Comparison of ENCODE assay signal across 16 cellular contexts in the genomic region with DNA sequence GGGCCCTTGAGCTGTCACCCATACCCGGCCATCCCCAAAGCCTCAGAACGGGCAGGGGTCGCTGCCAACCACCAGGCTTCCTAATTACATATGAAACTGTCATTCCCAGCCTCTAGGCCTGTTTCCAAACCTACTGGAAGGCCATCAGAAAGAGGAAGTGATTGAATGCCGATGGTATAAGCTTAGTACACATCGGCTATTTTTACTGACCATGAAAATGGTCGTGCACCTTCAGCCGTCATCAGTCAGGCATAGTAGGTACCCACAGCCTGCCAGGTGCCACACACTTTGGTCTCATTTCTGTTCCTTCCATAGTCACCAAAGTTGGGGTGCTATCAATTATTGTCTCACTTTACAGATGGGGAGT. TPM values are rescaled to one million over a fixed set of nuclear protein-coding genes. Genes with fewer than 3 reads are reported as not detected.
DNase-seq lines count a peak whose midpoint lies in the region; ATAC-seq and TF ChIP-seq lines count a peak whose summit lies in the region.
"Had no signal": no experiment of that assay in that cellular context is flagged by ENCODE, and none has a peak within 500 bp of the region (broad histone marks: within the 10 kb centered on the region; RNA-seq: fewer than 3 reads in every experiment).

No MANE protein-coding gene starts in this region.

- no peak for ATAC-seq in activated CD8-positive, alpha-beta memory T cell treated with anti-CD3 and anti-CD28 coated beads, Interleukin-2, amount 10 ng/mL, durations not matched to agents 7 days and 5 days
- ATAC-seq in activated naive CD4-positive, alpha-beta T cell treated with anti-CD3 and anti-CD28 coated beads, Interleukin-2, amount 50 U/mL, for 72 hours, result no peak
- ATAC-seq: body of pancreas, left lung had no signal

- H3K9me3 Mint-ChIP-seq in activated CD8-positive, alpha-beta memory T cell treated with anti-CD3 and anti-CD28 coated beads, Interleukin-2, amount 10 ng/mL, durations not matched to agents 7 days and 5 days (ENCODE audit: low read depth), result no peaks in the 10 kb centered on the region
- H3K9me3 Mint-ChIP-seq in IgD-negative memory B cell, result no peaks in the 10 kb centered on the region
- no peaks in the 10 kb centered on the region for H3K9me3 Mint-ChIP-seq in activated naive CD4-positive, alpha-beta T cell treated with anti-CD3 and anti-CD28 coated beads, Interleukin-2, amount 50 U/mL, for 72 hours

- no peak overlapping the region for H2AFZ ChIP-seq in osteoblast (ENCODE audit: low read length)
- H2AFZ ChIP-seq: PC-9 had no signal

- no peak overlapping the region for H3K27ac ChIP-seq in osteoblast (ENCODE audit: low read depth, low read length)
- peak overlapping the region in 2 of 4 donors; percentile 32 to 84 for H3K27ac ChIP-seq in Peyer's patch
- H3K27ac ChIP-seq: left lung, PC-9, tibial artery had no signal

- no peaks in the 10 kb centered on the region for H3K27me3 ChIP-seq in osteoblast (ENCODE audit: insufficient read depth, low read length)
- H3K27me3 ChIP-seq in Peyer's patch, result no peaks in the 10 kb centered on the region
- H3K27me3 ChIP-seq: body of pancreas, dorsolateral prefrontal cortex, left lung, tibial artery had no signal

- peaks cover 55% of the 10 kb centered on the region for H3K4me1 Mint-ChIP-seq in activated CD8-positive, alpha-beta memory T cell treated with anti-CD3 and anti-CD28 coated beads, Interleukin-2, amount 10 ng/mL, durations not matched to agents 7 days and 5 days
- H3K4me1 Mint-ChIP-seq in IgD-negative memory B cell, result peaks cover 16 to 26% (median 16%) of the 10 kb centered on the region in 3 donors

- DNase-seq in activated CD8-positive, alpha-beta memory T cell treated with anti-CD3 and anti-CD28 coated beads, Interleukin-2, amount 10 ng/mL, durations not matched to agents 7 days and 5 days, result no peak
- DNase-seq in activated CD8-positive, alpha-beta memory T cell treated with anti-CD3 and anti-CD28 coated beads, Interleukin-2, amount 50 U/mL, for 4 hours, result no peak
- DNase-seq in activated naive CD4-positive, alpha-beta T cell treated with anti-CD3 and anti-CD28 coated beads, Interleukin-2, amount 50 U/mL, for 72 hours (ENCODE audit: low spot score in 2 of 2), result no peak
- DNase-seq in osteoblast (ENCODE audit: insufficient read length, low spot score, missing footprints), result peak; percentile 78
- no peak for DNase-seq in superior temporal gyrus (ENCODE audit: extremely low spot score)
- no peak for DNase-seq in SIG-M5 (lab: John Stamatoyannopoulos, UW)
- DNase-seq in Peyer's patch, result no peak
- DNase-seq: body of pancreas, dorsolateral prefrontal cortex, Kasumi-1, left lung, NCI-H1694 treated with DMSO at 0.1 percent for 48 hours, NCI-H510A, PC-9, tibial artery had no signal

- H3K79me2 ChIP-seq in osteoblast (ENCODE audit: insufficient read depth, low read length), result no peaks in the 10 kb centered on the region

- no peak for TF ChIP-seq POLR2A in Peyer's patch (IDR thresholded peaks at IDR 0.05)

- H3K36me3 ChIP-seq in osteoblast (ENCODE audit: insufficient read depth, low read length) (peaks cover 58% of the 10 kb centered on the region), Peyer's patch (peaks cover 0 to 94% (median 0%) of the 10 kb centered on the region in 3 donors)

- H3K4me3 ChIP-seq in osteoblast (ENCODE audit: insufficient read depth, low read length) (no peak overlapping the region), Peyer's patch (no peak overlapping the region)
- H3K4me3 ChIP-seq: body of pancreas, dorsolateral prefrontal cortex, left lung, PC-9, tibial artery had no signal

- H3K9me3 ChIP-seq in osteoblast (ENCODE audit: low read depth, low read length) (no peaks in the 10 kb centered on the region), Peyer's patch (no peaks in the 10 kb centered on the region)
- H3K9me3 ChIP-seq: body of pancreas, left lung, tibial artery had no signal

- CTCF ChIA-PET in activated CD8-positive, alpha-beta memory T cell treated with anti-CD3 and anti-CD28 coated beads, Interleukin-2, amount 10 ng/mL, durations not matched to agents 7 days and 5 days (lab: Charles Lee), result interaction anchor here (1.4 to 7.0 kb wide), 2 partner anchors 11 to 118 kb away, joined by 3 to 116 read pairs; partner anchors contain the start of genes CDKN2D and KRI1

- H3K4me1 ChIP-seq in osteoblast (ENCODE audit: insufficient read depth, low read length) (no peaks in the 10 kb centered on the region), Peyer's patch (peaks cover 0 to 29% (median 27%) of the 10 kb centered on the region in 4 donors)
- H3K4me1 ChIP-seq: body of pancreas, tibial artery had no signal

- no peak overlapping the region for H3K4me2 ChIP-seq in osteoblast (ENCODE audit: insufficient read depth, low read length)
- H3K4me2 ChIP-seq: PC-9 had no signal

- TF ChIP-seq CTCF in osteoblast (IDR thresholded peaks at IDR 0.05; ENCODE audit: extremely low read depth, low read depth, low read length), result no peak
- TF ChIP-seq CTCF in Peyer's patch (IDR thresholded peaks at IDR 0.05), result no peak

- H3K27ac Mint-ChIP-seq in activated CD8-positive, alpha-beta memory T cell treated with anti-CD3 and anti-CD28 coated beads, Interleukin-2, amount 10 ng/mL, durations not matched to agents 7 days and 5 days, result peak overlapping the region; percentile 74
- H3K27ac Mint-ChIP-seq in IgD-negative memory B cell, result peak overlapping the region in 2 of 3 donors; percentile 50 to 76
- H3K27ac Mint-ChIP-seq in activated naive CD4-positive, alpha-beta T cell treated with anti-CD3 and anti-CD28 coated beads, Interleukin-2, amount 50 U/mL, for 72 hours, result peak overlapping the region; percentile 29 to 85

- peaks cover 3% of the 10 kb centered on the region for H4K20me1 ChIP-seq in osteoblast (ENCODE audit: insufficient read depth, low read length)

- peaks cover 62% of the 10 kb centered on the region for H3K36me3 Mint-ChIP-seq in activated CD8-positive, alpha-beta memory T cell treated with anti-CD3 and anti-CD28 coated beads, Interleukin-2, amount 10 ng/mL, durations not matched to agents 7 days and 5 days
- no peaks in the 10 kb centered on the region for H3K36me3 Mint-ChIP-seq in IgD-negative memory B cell
- peaks cover 0 to 21% of the 10 kb centered on the region in 2 donors for H3K36me3 Mint-ChIP-seq in activated naive CD4-positive, alpha-beta T cell treated with anti-CD3 and anti-CD28 coated beads, Interleukin-2, amount 50 U/mL, for 72 hours

- no peaks in the 10 kb centered on the region for H3K27me3 Mint-ChIP-seq in activated CD8-positive, alpha-beta memory T cell treated with anti-CD3 and anti-CD28 coated beads, Interleukin-2, amount 10 ng/mL, durations not matched to agents 7 days and 5 days
- no peaks in the 10 kb centered on the region for H3K27me3 Mint-ChIP-seq in IgD-negative memory B cell

- no peak overlapping the region for H3K4me3 Mint-ChIP-seq in activated CD8-positive, alpha-beta memory T cell treated with anti-CD3 and anti-CD28 coated beads, Interleukin-2, amount 10 ng/mL, durations not matched to agents 7 days and 5 days
- H3K4me3 Mint-ChIP-seq in IgD-negative memory B cell, result peak overlapping the region in 1 of 4 donors; percentile 26

RNA-seq across cellular contexts. Expression of gene KRI1, which starts 10.2 kb away (rescaled TPM):
- 10 to 100 TPM; 68.1 to 72.2 TPM for total RNA-seq in activated CD8-positive, alpha-beta memory T cell treated with anti-CD3 and anti-CD28 coated beads, Interleukin-2, amount 10 ng/mL, durations not matched to agents 7 days and 5 days
- 35.6 TPM for polyA plus RNA-seq in IgD-negative memory B cell
- total RNA-seq in activated naive CD4-positive, alpha-beta T cell treated with anti-CD3 and anti-CD28 coated beads, Interleukin-2, amount 50 U/mL, for 72 hours, result 10 to 100 TPM; 55.6 to 62.7 TPM
- total RNA-seq in osteoblast (5.4 and 5.9 TPM in 2 replicates), Peyer's patch (10 to 100 TPM; 16.3 to 97.4 (median 20.0) TPM)

RNA-seq across cellular contexts. Expression of gene ATG4D, which starts 11.9 kb away (rescaled TPM):
- 10 to 100 TPM; 48.3 to 57.8 TPM for total RNA-seq in activated CD8-positive, alpha-beta memory T cell treated with anti-CD3 and anti-CD28 coated beads, Interleukin-2, amount 10 ng/mL, durations not matched to agents 7 days and 5 days
- polyA plus RNA-seq in IgD-negative memory B cell, result 21.0 TPM
- 10 to 100 TPM; 21.0 to 67.4 TPM for total RNA-seq in activated naive CD4-positive, alpha-beta T cell treated with anti-CD3 and anti-CD28 coated beads, Interleukin-2, amount 50 U/mL, for 72 hours
- total RNA-seq in osteoblast (11.6 and 12.7 TPM in 2 replicates), Peyer's patch (100 to 1,000 TPM in 3 of 4 donors, 10 to 100 TPM in 1; 36.3 to 169 (median 150) TPM)

RNA-seq across cellular contexts. Expression of gene CDKN2D, which starts 13.2 kb away (rescaled TPM):
- total RNA-seq in activated CD8-positive, alpha-beta memory T cell treated with anti-CD3 and anti-CD28 coated beads, Interleukin-2, amount 10 ng/mL, durations not matched to agents 7 days and 5 days, result 10 to 100 TPM; 40.9 to 73.3 TPM
- 193 TPM for polyA plus RNA-seq in IgD-negative memory B cell
- total RNA-seq in activated naive CD4-positive, alpha-beta T cell treated with anti-CD3 and anti-CD28 coated beads, Interleukin-2, amount 50 U/mL, for 72 hours, result 100 to 1,000 TPM in 1 of 2 donors, 10 to 100 TPM in 1; 43.4 to 248 TPM
- total RNA-seq in osteoblast (4.0 and 5.3 TPM in 2 replicates), Peyer's patch (1 to 10 TPM; 3.3 to 7.7 (median 6.4) TPM)

RNA-seq across cellular contexts. Expression of gene AP1M2, which starts 31.5 kb away (rescaled TPM):
- total RNA-seq in activated CD8-positive, alpha-beta memory T cell treated with anti-CD3 and anti-CD28 coated beads, Interleukin-2, amount 10 ng/mL, durations not matched to agents 7 days and 5 days, result not detected
- not detected for polyA plus RNA-seq in IgD-negative memory B cell
- not detected for total RNA-seq in activated naive CD4-positive, alpha-beta T cell treated with anti-CD3 and anti-CD28 coated beads, Interleukin-2, amount 50 U/mL, for 72 hours
- total RNA-seq in osteoblast (0.29 and 0.72 TPM in 2 replicates), Peyer's patch (100 to 1,000 TPM in 1 of 4 donors, 10 to 100 TPM in 3; 60.2 to 102 (median 82.5) TPM)

RNA-seq across cellular contexts. Expression of gene S1PR5, which starts 38.3 kb away (rescaled TPM):
- total RNA-seq in activated CD8-positive, alpha-beta memory T cell treated with anti-CD3 and anti-CD28 coated beads, Interleukin-2, amount 10 ng/mL, durations not matched to agents 7 days and 5 days, result 1 to 10 TPM in 1 of 2 experiments, under 1 TPM in 1; 0.14 to 1.4 TPM
- 5.1 TPM for polyA plus RNA-seq in IgD-negative memory B cell
- under 1 TPM; 0.23 to 0.27 TPM for total RNA-seq in activated naive CD4-positive, alpha-beta T cell treated with anti-CD3 and anti-CD28 coated beads, Interleukin-2, amount 50 U/mL, for 72 hours
- total RNA-seq in osteoblast (0.29 and 0.36 TPM in 2 replicates), Peyer's patch (not detected)
